Comparison of ENCODE assay signal across 2 cellular contexts in the genomic region with DNA sequence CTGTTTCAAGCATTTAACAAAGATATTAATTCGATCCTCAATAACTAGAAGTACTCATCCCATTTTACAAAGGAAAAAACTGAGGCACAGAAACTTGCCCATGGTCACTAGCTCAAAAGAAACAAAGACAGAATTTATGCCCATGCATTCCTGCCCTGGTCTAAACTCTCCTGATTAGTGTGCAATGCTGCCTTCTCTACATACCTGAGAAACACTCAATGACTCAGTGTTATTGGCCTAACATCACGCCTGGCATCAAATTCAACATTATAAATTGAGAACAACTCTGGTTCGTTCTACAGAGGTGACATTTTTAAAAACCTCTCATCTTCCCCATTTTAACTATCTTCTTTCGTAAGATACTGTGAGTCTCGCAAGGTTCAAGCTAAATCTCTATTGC.
TF ChIP-seq lines count a peak whose summit lies in the region.

No MANE protein-coding gene starts in this region.

TF ChIP-seq in GM23338, 12 proteins besides CTCF, POLR2A, EP300 and RAD21 (continued from another document):
- TF ChIP-seq, protein P1, sequence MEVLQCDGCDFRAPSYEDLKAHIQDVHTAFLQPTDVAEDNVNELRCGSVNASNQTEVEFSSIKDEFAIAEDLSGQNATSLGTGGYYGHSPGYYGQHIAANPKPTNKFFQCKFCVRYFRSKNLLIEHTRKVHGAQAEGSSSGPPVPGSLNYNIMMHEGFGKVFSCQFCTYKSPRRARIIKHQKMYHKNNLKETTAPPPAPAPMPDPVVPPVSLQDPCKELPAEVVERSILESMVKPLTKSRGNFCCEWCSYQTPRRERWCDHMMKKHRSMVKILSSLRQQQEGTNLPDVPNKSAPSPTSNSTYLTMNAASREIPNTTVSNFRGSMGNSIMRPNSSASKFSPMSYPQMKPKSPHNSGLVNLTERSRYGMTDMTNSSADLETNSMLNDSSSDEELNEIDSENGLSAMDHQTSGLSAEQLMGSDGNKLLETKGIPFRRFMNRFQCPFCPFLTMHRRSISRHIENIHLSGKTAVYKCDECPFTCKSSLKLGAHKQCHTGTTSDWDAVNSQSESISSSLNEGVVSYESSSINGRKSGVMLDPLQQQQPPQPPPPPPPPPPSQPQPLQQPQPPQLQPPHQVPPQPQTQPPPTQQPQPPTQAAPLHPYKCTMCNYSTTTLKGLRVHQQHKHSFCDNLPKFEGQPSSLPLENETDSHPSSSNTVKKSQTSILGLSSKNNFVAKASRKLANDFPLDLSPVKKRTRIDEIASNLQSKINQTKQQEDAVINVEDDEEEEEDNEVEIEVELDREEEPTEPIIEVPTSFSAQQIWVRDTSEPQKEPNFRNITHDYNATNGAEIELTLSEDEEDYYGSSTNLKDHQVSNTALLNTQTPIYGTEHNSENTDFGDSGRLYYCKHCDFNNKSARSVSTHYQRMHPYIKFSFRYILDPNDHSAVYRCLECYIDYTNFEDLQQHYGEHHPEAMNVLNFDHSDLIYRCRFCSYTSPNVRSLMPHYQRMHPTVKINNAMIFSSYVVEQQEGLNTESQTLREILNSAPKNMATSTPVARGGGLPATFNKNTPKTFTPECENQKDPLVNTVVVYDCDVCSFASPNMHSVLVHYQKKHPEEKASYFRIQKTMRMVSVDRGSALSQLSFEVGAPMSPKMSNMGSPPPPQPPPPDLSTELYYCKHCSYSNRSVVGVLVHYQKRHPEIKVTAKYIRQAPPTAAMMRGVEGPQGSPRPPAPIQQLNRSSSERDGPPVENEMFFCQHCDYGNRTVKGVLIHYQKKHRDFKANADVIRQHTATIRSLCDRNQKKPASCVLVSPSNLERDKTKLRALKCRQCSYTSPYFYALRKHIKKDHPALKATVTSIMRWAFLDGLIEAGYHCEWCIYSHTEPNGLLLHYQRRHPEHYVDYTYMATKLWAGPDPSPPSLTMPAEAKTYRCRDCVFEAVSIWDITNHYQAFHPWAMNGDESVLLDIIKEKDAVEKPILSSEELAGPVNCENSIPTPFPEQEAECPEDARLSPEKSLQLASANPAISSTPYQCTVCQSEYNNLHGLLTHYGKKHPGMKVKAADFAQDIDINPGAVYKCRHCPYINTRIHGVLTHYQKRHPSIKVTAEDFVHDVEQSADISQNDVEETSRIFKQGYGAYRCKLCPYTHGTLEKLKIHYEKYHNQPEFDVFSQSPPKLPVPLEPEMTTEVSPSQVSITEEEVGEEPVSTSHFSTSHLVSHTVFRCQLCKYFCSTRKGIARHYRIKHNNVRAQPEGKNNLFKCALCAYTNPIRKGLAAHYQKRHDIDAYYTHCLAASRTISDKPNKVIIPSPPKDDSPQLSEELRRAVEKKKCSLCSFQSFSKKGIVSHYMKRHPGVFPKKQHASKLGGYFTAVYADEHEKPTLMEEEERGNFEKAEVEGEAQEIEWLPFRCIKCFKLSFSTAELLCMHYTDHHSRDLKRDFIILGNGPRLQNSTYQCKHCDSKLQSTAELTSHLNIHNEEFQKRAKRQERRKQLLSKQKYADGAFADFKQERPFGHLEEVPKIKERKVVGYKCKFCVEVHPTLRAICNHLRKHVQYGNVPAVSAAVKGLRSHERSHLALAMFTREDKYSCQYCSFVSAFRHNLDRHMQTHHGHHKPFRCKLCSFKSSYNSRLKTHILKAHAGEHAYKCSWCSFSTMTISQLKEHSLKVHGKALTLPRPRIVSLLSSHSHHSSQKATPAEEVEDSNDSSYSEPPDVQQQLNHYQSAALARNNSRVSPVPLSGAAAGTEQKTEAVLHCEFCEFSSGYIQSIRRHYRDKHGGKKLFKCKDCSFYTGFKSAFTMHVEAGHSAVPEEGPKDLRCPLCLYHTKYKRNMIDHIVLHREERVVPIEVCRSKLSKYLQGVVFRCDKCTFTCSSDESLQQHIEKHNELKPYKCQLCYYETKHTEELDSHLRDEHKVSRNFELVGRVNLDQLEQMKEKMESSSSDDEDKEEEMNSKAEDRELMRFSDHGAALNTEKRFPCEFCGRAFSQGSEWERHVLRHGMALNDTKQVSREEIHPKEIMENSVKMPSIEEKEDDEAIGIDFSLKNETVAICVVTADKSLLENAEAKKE (CRISPR knock-in tag; IDR thresholded peaks at IDR 0.05), result no peak
- TF ChIP-seq CREB1 (CRISPR knock-in tag; IDR thresholded peaks at IDR 0.05; ENCODE audit: low read depth) (no peak), ZNF114 (CRISPR knock-in tag; IDR thresholded peaks at IDR 0.05) (no peak), EZH2phosphoT487 (IDR thresholded peaks at IDR 0.05; ENCODE audit: unreplicated experiment) (no peak), JUNB (IDR thresholded peaks at IDR 0.05; ENCODE audit: unreplicated experiment) (no peak), NANOG (IDR thresholded peaks at IDR 0.05; ENCODE audit: borderline replicate concordance) (no peak), EZH2 (IDR thresholded peaks at IDR 0.05; ENCODE audit: low read depth, unreplicated experiment) (no peak), POLR2AphosphoS5 (IDR thresholded peaks at IDR 0.05; ENCODE audit: low read depth) (no peak)
- TF ChIP-seq, protein P2, sequence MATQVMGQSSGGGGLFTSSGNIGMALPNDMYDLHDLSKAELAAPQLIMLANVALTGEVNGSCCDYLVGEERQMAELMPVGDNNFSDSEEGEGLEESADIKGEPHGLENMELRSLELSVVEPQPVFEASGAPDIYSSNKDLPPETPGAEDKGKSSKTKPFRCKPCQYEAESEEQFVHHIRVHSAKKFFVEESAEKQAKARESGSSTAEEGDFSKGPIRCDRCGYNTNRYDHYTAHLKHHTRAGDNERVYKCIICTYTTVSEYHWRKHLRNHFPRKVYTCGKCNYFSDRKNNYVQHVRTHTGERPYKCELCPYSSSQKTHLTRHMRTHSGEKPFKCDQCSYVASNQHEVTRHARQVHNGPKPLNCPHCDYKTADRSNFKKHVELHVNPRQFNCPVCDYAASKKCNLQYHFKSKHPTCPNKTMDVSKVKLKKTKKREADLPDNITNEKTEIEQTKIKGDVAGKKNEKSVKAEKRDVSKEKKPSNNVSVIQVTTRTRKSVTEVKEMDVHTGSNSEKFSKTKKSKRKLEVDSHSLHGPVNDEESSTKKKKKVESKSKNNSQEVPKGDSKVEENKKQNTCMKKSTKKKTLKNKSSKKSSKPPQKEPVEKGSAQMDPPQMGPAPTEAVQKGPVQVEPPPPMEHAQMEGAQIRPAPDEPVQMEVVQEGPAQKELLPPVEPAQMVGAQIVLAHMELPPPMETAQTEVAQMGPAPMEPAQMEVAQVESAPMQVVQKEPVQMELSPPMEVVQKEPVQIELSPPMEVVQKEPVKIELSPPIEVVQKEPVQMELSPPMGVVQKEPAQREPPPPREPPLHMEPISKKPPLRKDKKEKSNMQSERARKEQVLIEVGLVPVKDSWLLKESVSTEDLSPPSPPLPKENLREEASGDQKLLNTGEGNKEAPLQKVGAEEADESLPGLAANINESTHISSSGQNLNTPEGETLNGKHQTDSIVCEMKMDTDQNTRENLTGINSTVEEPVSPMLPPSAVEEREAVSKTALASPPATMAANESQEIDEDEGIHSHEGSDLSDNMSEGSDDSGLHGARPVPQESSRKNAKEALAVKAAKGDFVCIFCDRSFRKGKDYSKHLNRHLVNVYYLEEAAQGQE (IDR thresholded peaks at IDR 0.05; ENCODE audit: unreplicated experiment), result no peak
- TF ChIP-seq, protein P3, sequence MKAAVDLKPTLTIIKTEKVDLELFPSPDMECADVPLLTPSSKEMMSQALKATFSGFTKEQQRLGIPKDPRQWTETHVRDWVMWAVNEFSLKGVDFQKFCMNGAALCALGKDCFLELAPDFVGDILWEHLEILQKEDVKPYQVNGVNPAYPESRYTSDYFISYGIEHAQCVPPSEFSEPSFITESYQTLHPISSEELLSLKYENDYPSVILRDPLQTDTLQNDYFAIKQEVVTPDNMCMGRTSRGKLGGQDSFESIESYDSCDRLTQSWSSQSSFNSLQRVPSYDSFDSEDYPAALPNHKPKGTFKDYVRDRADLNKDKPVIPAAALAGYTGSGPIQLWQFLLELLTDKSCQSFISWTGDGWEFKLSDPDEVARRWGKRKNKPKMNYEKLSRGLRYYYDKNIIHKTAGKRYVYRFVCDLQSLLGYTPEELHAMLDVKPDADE (IDR thresholded peaks at IDR 0.05), result no peak

TF ChIP-seq in WTC11, 78 proteins besides CTCF, POLR2A, EP300 and RAD21 (continued from another document):
- TF ChIP-seq ZNF512 (CRISPR knock-in tag; IDR thresholded peaks at IDR 0.05; ENCODE audit: borderline replicate concordance) (no peak), FOXJ3 (CRISPR knock-in tag; IDR thresholded peaks at IDR 0.05; ENCODE audit: borderline replicate concordance) (no peak), FOXP1 (CRISPR knock-in tag; IDR thresholded peaks at IDR 0.05; ENCODE audit: borderline replicate concordance) (no peak), MAX (CRISPR knock-in tag; IDR thresholded peaks at IDR 0.05) (no peak), GABPB1 (CRISPR knock-in tag; IDR thresholded peaks at IDR 0.05) (no peak)
TF ChIP-seq in WTC11: peak in this region for 0.
